8 cellular contexts compared by ENCODE assay signal in the genomic region with DNA sequence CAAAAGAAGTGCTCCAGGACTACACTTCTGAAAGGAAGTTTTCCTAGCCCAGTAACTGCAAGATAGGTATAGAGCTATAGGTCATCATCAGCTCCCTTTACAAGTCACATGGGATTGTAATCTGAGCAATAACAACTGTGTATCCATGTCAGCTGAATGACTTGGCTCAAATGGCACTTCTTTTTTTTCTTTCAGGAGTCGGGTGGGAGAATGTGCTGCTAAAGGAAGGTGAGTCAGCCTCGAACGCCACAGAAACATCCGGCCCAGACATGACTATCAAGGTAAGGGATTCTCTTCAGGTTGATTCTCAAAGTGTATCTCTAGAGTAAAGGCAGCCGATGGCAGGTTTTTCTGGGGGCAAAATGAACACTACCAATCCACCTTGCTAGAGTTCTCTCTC.
DNase-seq lines count a peak whose midpoint lies in the region; ATAC-seq and TF ChIP-seq lines count a peak whose summit lies in the region.

No MANE protein-coding gene starts in this region.

- no peak for TF ChIP-seq CTCF in astrocyte of the spinal cord (IDR thresholded peaks at IDR 0.05; ENCODE audit: low read depth, low read length)

- DNase-seq in NCI-H2107 treated with DMSO at 0.1 percent for 48 hours (lab: John Stamatoyannopoulos, UW; ENCODE audit: unreplicated experiment) = peak; percentile 35
- DNase-seq in NCI-H2107 (lab: John Stamatoyannopoulos, UW) = no peak
- DNase-seq in NCI-H2171 (lab: John Stamatoyannopoulos, UW) = peak; percentile 35
- DNase-seq in astrocyte of the spinal cord (ENCODE audit: low read depth, low spot score) = peak; percentile 85
- DNase-seq in non-pigmented ciliary epithelial cell (ENCODE audit: low read depth) = peak; percentile 91
- no peak for DNase-seq in NCI-H774 (lab: John Stamatoyannopoulos, UW)
- no peak for DNase-seq in activated CD8-positive, alpha-beta memory T cell treated with anti-CD3 and anti-CD28 coated beads, Interleukin-2, amount 10 ng/mL, durations not matched to agents 7 days and 5 days

- no peak overlapping the region for H3K4me3 Mint-ChIP-seq in activated CD8-positive, alpha-beta memory T cell treated with anti-CD3 and anti-CD28 coated beads, Interleukin-2, amount 10 ng/mL, durations not matched to agents 7 days and 5 days

- no peak overlapping the region for H3K4me3 ChIP-seq in astrocyte of the spinal cord (ENCODE audit: low read depth, low read length)

- no peak overlapping the region for H3K27ac Mint-ChIP-seq in activated CD8-positive, alpha-beta memory T cell treated with anti-CD3 and anti-CD28 coated beads, Interleukin-2, amount 10 ng/mL, durations not matched to agents 7 days and 5 days

- no peaks in the 10 kb centered on the region for H3K9me3 Mint-ChIP-seq in activated CD8-positive, alpha-beta memory T cell treated with anti-CD3 and anti-CD28 coated beads, Interleukin-2, amount 10 ng/mL, durations not matched to agents 7 days and 5 days (ENCODE audit: low read depth)

- CTCF ChIA-PET in activated CD8-positive, alpha-beta memory T cell treated with anti-CD3 and anti-CD28 coated beads, Interleukin-2, amount 10 ng/mL, durations not matched to agents 7 days and 5 days (lab: Charles Lee) = no interaction called here

- H3K4me1 Mint-ChIP-seq in activated CD8-positive, alpha-beta memory T cell treated with anti-CD3 and anti-CD28 coated beads, Interleukin-2, amount 10 ng/mL, durations not matched to agents 7 days and 5 days = no peaks in the 10 kb centered on the region

- no peaks in the 10 kb centered on the region for H3K36me3 Mint-ChIP-seq in activated CD8-positive, alpha-beta memory T cell treated with anti-CD3 and anti-CD28 coated beads, Interleukin-2, amount 10 ng/mL, durations not matched to agents 7 days and 5 days

- in situ Hi-C loops in astrocyte of the spinal cord (cut with HindIII; ENCODE audit: low sequenced_read_pairs) = no loop called here

- no peak for ATAC-seq in HG03432 (IDR thresholded peaks at IDR 0.05; ENCODE audit: unreplicated experiment)
- ATAC-seq in activated CD8-positive, alpha-beta memory T cell treated with anti-CD3 and anti-CD28 coated beads, Interleukin-2, amount 10 ng/mL, durations not matched to agents 7 days and 5 days = no peak

- H3K27me3 Mint-ChIP-seq in activated CD8-positive, alpha-beta memory T cell treated with anti-CD3 and anti-CD28 coated beads, Interleukin-2, amount 10 ng/mL, durations not matched to agents 7 days and 5 days = peaks cover 6% of the 10 kb centered on the region

Comparison
In these comparisons a context has a peak if more than half of its experiments do, and no peak if none do; other contexts are left out.
1. DNase-seq: peak in NCI-H2107 treated with DMSO at 0.1 percent for 48 hours (single experiment), NCI-H2171 (single experiment), astrocyte of the spinal cord (single experiment) and non-pigmented ciliary epithelial cell (single experiment); none in NCI-H2107 (single experiment), NCI-H774 (single experiment) and activated CD8-positive, alpha-beta memory T cell treated with anti-CD3 and anti-CD28 coated beads, Interleukin-2, amount 10 ng/mL, durations not matched to agents 7 days and 5 days (single experiment).